ENCODE assay signal across 7 cellular contexts in the genomic region with DNA sequence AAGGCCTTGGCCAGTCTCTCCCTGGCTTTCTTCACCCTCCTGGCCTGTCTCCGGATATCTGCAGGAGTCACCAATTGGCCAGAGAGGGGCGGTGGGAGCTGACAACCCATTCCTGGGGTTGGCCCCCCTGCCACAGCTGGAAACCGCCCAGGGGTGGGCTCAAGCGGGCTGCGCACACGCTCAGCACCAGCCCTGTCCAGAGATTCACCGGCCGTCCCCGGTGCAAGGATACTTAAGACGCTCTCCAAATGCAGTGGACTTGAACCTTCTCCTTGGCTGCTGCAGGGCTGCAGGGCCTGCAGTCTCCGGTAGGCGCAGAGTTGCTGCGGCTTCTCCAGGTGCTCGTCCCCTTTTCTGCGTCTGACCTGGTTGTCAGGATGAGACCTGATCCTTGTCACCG. TPM values are rescaled to one million over a fixed set of nuclear protein-coding genes. Genes with fewer than 3 reads are reported as not detected.
"Had no signal": no experiment of that assay in that cellular context is flagged by ENCODE, and none has a peak within 500 bp of the region (broad histone marks: within the 10 kb centered on the region; RNA-seq: fewer than 3 reads in every experiment).

No MANE protein-coding gene starts in this region.

RNA-seq across cellular contexts. Expression of gene MBD3L3, which starts 2.1 kb away (rescaled TPM):
- total RNA-seq: GM23248, GM23338, H1, H4, H7, H9, HFFc6 had no signal
- polyA plus RNA-seq: GM23248, GM23338, H1 had no signal

RNA-seq across cellular contexts. Expression of gene MBD3L2, which starts 7.2 kb away (rescaled TPM):
- total RNA-seq: GM23248, GM23338, H1, H4, H7, H9, HFFc6 had no signal
- polyA plus RNA-seq: GM23248, GM23338, H1 had no signal

RNA-seq across cellular contexts. Expression of gene MBD3L4, which starts 16.4 kb away (rescaled TPM):
- total RNA-seq: GM23248, GM23338, H1, H4, H7, H9, HFFc6 had no signal
- polyA plus RNA-seq: GM23248, GM23338, H1 had no signal

RNA-seq across cellular contexts. Expression of gene MBD3L5, which starts 26.0 kb away (rescaled TPM):
- total RNA-seq: GM23248, GM23338, H1, H4, H7, H9, HFFc6 had no signal
- polyA plus RNA-seq: GM23248, GM23338, H1 had no signal
